In the genomic region with DNA sequence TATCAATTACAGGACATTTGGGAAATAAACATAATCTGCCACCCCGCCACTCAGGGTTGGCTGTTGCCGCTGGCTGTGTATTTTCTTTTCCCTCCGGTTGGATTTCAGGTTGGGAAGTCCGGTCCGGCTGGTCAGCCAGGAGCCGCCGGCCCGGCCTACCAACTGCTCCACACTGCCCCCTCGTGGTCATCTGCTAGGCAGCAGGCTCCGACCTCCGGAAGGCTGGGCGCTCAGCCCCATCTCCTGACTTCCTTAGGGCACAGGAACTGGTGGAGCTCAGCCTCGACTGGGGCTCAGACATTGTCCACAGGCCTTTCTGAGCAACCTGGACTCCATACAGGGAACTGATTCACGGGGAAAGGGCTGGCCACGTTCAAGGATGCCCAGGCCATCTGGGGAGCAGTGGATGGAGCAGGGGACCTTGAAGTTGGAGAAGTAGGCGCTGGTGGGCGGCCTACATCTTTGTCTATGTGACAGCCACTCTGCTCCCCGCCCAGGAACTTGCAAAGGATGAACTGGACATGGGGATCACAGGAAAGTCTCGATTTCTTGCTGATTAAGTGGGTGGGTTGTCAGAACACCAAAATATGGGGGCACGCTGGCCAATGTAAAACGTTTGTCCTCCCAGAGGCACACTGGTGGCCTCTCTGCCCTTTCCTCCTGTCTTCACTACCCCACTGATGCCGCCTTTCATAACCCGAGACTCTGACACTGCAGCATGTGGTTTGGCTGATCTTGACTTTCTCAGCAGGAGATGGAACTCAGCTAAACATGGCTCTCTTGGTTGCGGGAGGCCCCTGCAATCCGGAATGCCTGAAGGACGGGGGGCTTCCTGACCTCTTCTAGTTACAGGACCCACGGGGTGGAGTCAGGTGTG, we compare ENCODE assay signal across 8 cellular contexts. TPM values are rescaled to one million over a fixed set of nuclear protein-coding genes. Genes with fewer than 3 reads are reported as not detected.
DNase-seq lines count a peak whose midpoint lies in the region; FAIRE-seq and TF ChIP-seq lines count a peak whose summit lies in the region.

No MANE protein-coding gene starts in this region.

- no peaks in the 10 kb centered on the region for H3K36me3 ChIP-seq in kidney (ENCODE audit: control insufficient read depth in 1 of 2, insufficient read depth in 2 of 2, low read length in 2 of 2)

- DNase-seq in GM10266 (ENCODE audit: extremely low spot score) (peak; percentile 70), HCEC 1CT (peak; percentile 68), NAMALWA (ENCODE audit: low spot score) (peak; percentile 59), caudate nucleus (lab: John Stamatoyannopoulos, UW) (peak in 54 of 61 donors; percentile 8 to 80 (median 52)), kidney (peak; percentile 92), NCI-H1436 treated with DMSO at 0.1 percent for 48 hours (lab: John Stamatoyannopoulos, UW) (no peak)
- DNase-seq in activated CD4-positive, CD25-positive, alpha-beta regulatory T cell (lab: John Stamatoyannopoulos, UW): peak; percentile 34 to 60 (median 48)
- peak; percentile 57 to 58 for DNase-seq in stimulated activated CD4-positive, alpha-beta T cell treated with anti-CD3 and anti-CD28 coated beads, Interleukin-1b, Interleukin-23, amount 100 ng/mL, for 4 hours (ENCODE audit: low read depth in 2 of 2)

- H3K9ac ChIP-seq in kidney (ENCODE audit: low read length in 2 of 2): no peak overlapping the region

- TF ChIP-seq CTCF in GM10266 (IDR thresholded peaks at IDR 0.05; ENCODE audit: control insufficient read depth, insufficient read depth, low read depth, missing control alignments) (peak; percentile 95), kidney (IDR thresholded peaks at IDR 0.05; ENCODE audit: borderline replicate concordance, extremely low read depth, insufficient read depth) (peak; percentile 97)

- no peaks in the 10 kb centered on the region for H3K9me3 ChIP-seq in kidney (ENCODE audit: control insufficient read depth in 1 of 2, low read length in 2 of 2)

- peak; percentile 27 for FAIRE-seq in kidney (lab: Jason Lieb, UNC)

- H3K4me1 ChIP-seq in kidney (ENCODE audit: control insufficient read depth in 1 of 2, insufficient read depth in 1 of 2, low read depth in 1 of 2, low read length in 2 of 2): no peaks in the 10 kb centered on the region

- intact Hi-C loops in kidney (cut with DNase I): loop anchor here (10.0 kb wide), 1 partner anchor 474 kb away; no protein-coding TSS in a partner anchor

- no peak overlapping the region for H3K4me3 ChIP-seq in kidney (ENCODE audit: low read length in 2 of 2)

- H3K27ac ChIP-seq in caudate nucleus (ENCODE audit: low read depth, low read length) (no peak overlapping the region), kidney (ENCODE audit: low read depth in 2 of 2, low read length in 2 of 2) (no peak overlapping the region)

RNA-seq across cellular contexts. Expression of a gene that starts 43.7 kb away (rescaled TPM):
- total RNA-seq in kidney: 3.6 TPM
- 4.9 TPM for polyA plus RNA-seq in kidney (ENCODE audit: insufficient read depth, low read depth, low replicate concordance)
